Comparison of ENCODE assay signal across 9 cellular contexts in the genomic region with DNA sequence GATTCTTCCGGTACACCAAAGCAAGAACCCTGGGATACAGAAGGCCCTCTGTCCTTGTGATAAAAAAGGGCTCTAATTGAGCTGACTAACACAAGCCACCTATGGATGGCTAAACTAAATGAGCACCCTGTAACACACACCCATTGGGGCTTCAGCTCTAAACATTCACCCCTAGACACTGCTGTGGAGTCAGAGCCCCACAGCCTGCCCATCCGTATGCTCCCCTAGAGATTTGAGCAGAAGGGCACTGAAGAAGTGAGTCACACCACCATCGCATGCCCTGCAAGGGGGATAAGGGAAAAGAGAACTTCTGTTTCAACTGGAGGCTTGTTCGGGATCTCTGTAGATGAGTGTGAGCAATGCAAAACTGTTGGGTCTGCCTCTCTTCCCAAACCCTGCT.
"Had no signal": no experiment of that assay in that cellular context is flagged by ENCODE, and none has a peak within 500 bp of the region (broad histone marks: within the 10 kb centered on the region; RNA-seq: fewer than 3 reads in every experiment).

No MANE protein-coding gene starts in this region.

- H3K4me3 ChIP-seq: GM23248, HAP-1 had no signal

- H3K27ac ChIP-seq: GM23248, HL-60 had no signal

- ATAC-seq: HCT116, HepG2 had no signal

- H3K9me3 ChIP-seq: HAP-1 had no signal

- DNase-seq: GM23248, GOT3, H7, HFFc6, KBM-7 had no signal

- H3K4me1 ChIP-seq: HAP-1 had no signal

- H3K36me3 ChIP-seq: HAP-1 had no signal
